In the genomic region with DNA sequence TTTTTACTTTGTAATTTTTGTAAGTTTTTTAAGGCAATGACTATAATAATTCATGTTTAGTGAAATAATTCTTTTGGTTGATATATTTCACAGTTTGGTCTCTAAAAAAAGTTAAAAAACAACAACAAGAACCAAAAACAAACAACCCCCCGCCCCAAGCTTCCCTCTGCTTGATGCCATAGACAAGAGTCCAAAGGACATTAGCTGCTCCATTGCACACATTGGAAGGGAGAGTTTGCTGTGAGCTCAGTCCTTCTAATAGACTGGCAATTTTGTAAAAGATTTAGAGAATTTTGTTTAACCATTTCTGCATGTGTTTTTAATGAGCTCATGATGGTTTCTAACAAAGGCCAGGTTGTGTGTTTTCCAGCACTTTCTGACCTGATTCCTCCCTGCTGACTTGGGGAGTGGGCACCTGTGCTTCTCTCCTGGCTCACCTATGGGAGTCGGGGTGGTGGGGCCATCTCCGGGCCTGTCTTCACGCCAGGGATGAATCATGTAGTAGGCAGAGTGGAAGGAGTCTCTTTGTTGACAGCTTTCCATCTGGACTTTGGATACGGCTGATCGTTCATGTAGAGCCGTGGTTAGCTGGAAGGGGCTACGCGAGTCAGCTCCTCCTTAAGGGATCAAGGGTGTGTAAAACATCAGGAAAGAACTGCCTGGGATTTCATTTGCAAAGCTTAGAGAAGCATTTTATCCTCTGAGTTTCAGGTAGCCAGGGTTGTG, we compare ENCODE assay signal across 16 cellular contexts. TPM values are rescaled to one million over a fixed set of nuclear protein-coding genes. Genes with fewer than 3 reads are reported as not detected.
DNase-seq lines count a peak whose midpoint lies in the region; ATAC-seq, FAIRE-seq and TF ChIP-seq lines count a peak whose summit lies in the region.
"Had no signal": no experiment of that assay in that cellular context is flagged by ENCODE, and none has a peak within 500 bp of the region (broad histone marks: within the 10 kb centered on the region; RNA-seq: fewer than 3 reads in every experiment).

No MANE protein-coding gene starts in this region.

- peak overlapping the region; percentile 74 for H3K4me2 ChIP-seq in A549
- H3K4me2 ChIP-seq in IMR-90 (ENCODE audit: low read depth, low read length): no peak overlapping the region
- no peak overlapping the region for H3K4me2 ChIP-seq in K562 (ENCODE audit: insufficient read depth, low read length)

- WGBS in A549 (ENCODE audit: missing lambda C conversion rate): 33% methylated on average over 9 of the region's 9 CpGs
- WGBS in IMR-90 (ENCODE audit: extremely low coverage in 2 of 2, insufficient read length in 1 of 2), 2 experiments: no CpG with 5 or more reads among the region's 9 CpGs
- 2% methylated on average over 9 of the region's 9 CpGs for WGBS in K562 (ENCODE audit: insufficient coverage, low coverage, missing lambda C conversion rate)

- no peaks in the 10 kb centered on the region for H4K20me1 ChIP-seq in IMR-90 (ENCODE audit: insufficient read depth, low read length)
- H4K20me1 ChIP-seq in K562 (replicated peaks; ENCODE audit: control insufficient read depth, insufficient read depth, low read length): no peaks in the 10 kb centered on the region

- CTCF ChIA-PET in A549 (lab: Yijun Ruan, JAX): interaction anchor here (0.9 to 2.1 kb wide), 4 partner anchors 9 to 208 kb away, joined by 3 to 8 read pairs (median 4); no protein-coding TSS in a partner anchor
- CTCF ChIA-PET in IMR-90 (lab: Yijun Ruan, JAX): interaction anchor here (0.6 to 0.7 kb wide), 2 partner anchors 15 to 352 kb away, joined by 3 read pairs; no protein-coding TSS in a partner anchor
- CTCF ChIA-PET in K562 (lab: Yijun Ruan, JAX; ENCODE audit: low intra/inter-chr PET ratio): no interaction called here

- TF ChIP-seq EP300 in A549 (IDR thresholded peaks at IDR 0.05) (no peak), K562 (IDR thresholded peaks at IDR 0.05; ENCODE audit: low read length) (no peak)

- H3K27ac ChIP-seq in A549 (peak overlapping the region; percentile 41 to 73; a peak in 4 of 6 replicates), IMR-90 (ENCODE audit: insufficient read depth, low read length) (no peak overlapping the region), K562 (ENCODE audit: extremely low read depth, low read depth, low read length) (no peak overlapping the region)
- H3K27ac ChIP-seq: pancreas, skin epidermis had no signal

- no peaks in the 10 kb centered on the region for H3K79me2 ChIP-seq in K562 (ENCODE audit: control insufficient read depth, insufficient read depth, low read length)

- no peak overlapping the region for H3K14ac ChIP-seq in IMR-90 (replicated peaks; ENCODE audit: low read depth, low read length)

- no peak overlapping the region for H2BK5ac ChIP-seq in IMR-90 (ENCODE audit: low read depth, low read length, poor library complexity, severe bottlenecking)

- no peak overlapping the region for H2BK15ac ChIP-seq in IMR-90 (ENCODE audit: low read depth, low read length)

- H3K9me1 ChIP-seq in IMR-90 (ENCODE audit: insufficient read depth, low read length) (0 out of 2 replicates have a peak, but pooled peaks cover 2% of the 10 kb centered on the region), K562 (ENCODE audit: control insufficient read depth, insufficient read depth, low read length) (no peaks in the 10 kb centered on the region)

- no peak overlapping the region for H2AK9ac ChIP-seq in IMR-90 (replicated peaks; ENCODE audit: low read depth, low read length, poor library complexity)

- H3K4ac ChIP-seq in IMR-90 (ENCODE audit: low read depth, low read length): no peak overlapping the region

- FAIRE-seq in A549 (lab: Jason Lieb, UNC) (peak; percentile 23), K562 (lab: Jason Lieb, UNC) (no peak)
- FAIRE-seq: pancreas had no signal

- H2BK20ac ChIP-seq in IMR-90 (ENCODE audit: low read depth, low read length): no peak overlapping the region

- H2AFZ ChIP-seq in IMR-90 (replicated peaks; ENCODE audit: low read length, poor library complexity): no peak overlapping the region
- no peak overlapping the region for H2AFZ ChIP-seq in K562 (ENCODE audit: low read depth, low read length)

- no peaks in the 10 kb centered on the region for H3K36me3 ChIP-seq in IMR-90 (ENCODE audit: control insufficient read depth, insufficient read depth, low read length)
- no peaks in the 10 kb centered on the region for H3K36me3 ChIP-seq in K562 (ENCODE audit: control insufficient read depth, insufficient read depth, low read length)
- H3K36me3 ChIP-seq: pancreas had no signal

- no peak for TF ChIP-seq POLR2A in A549 (IDR thresholded peaks at IDR 0.05; ENCODE audit: low read length)
- no peak for TF ChIP-seq POLR2A in IMR-90 (IDR thresholded peaks at IDR 0.05; ENCODE audit: low read depth, low read length)
- TF ChIP-seq POLR2A in K562 (conservative IDR thresholded peaks at IDR 0.05): no peak

- BruUV-seq in IMR-90 (replicated peaks; lab: Mats Ljungman, UMichigan): no TSS peak
- BruUV-seq in K562 (replicated peaks; lab: Mats Ljungman, UMichigan): no TSS peak

- no peak overlapping the region for H2AK5ac ChIP-seq in IMR-90 (ENCODE audit: low read depth, low read length)

- POLR2A ChIA-PET in A549 (lab: Yijun Ruan, JAX): interaction anchor here (0.5 to 1.5 kb wide), 3 partner anchors 13 to 19 kb away, joined by 3 to 4 read pairs (median 4); no protein-coding TSS in a partner anchor
- POLR2A ChIA-PET in IMR-90 (lab: Charles Lee; ENCODE audit: unreplicated experiment): no interaction called here
- POLR2A ChIA-PET in K562 (lab: Yijun Ruan, JAX): interaction anchor here (0.8 to 1.4 kb wide), 5 partner anchors 9 to 25 kb away, joined by 3 to 6 read pairs (median 4); no protein-coding TSS in a partner anchor

- ATAC-seq in A549 (peak; percentile 59 to 80; a peak in 5 of 6 replicates), IMR-90 (ENCODE audit: low read depth) (no peak), K562 (no peak), left colon (peak; percentile 91), GM21423 (IDR thresholded peaks at IDR 0.05; ENCODE audit: unreplicated experiment) (no peak), GM21528 (IDR thresholded peaks at IDR 0.05; ENCODE audit: low FRiP score, unreplicated experiment) (no peak), GM18867 (IDR thresholded peaks at IDR 0.05; ENCODE audit: unreplicated experiment) (no peak)

- H3K56ac ChIP-seq in IMR-90 (ENCODE audit: extremely low read depth, insufficient read depth, low read length): no peak overlapping the region

- H4K5ac ChIP-seq in IMR-90 (ENCODE audit: low read depth, low read length): no peak overlapping the region

- in situ Hi-C loops in IMR-90 (cut with MboI; ENCODE audit: low sequenced_read_pairs): loop anchor here (25.0 kb wide), 1 partner anchor 197 kb away; no protein-coding TSS in a partner anchor
- in situ Hi-C loops in K562 (cut with MboI): no loop called here

- H3K18ac ChIP-seq in IMR-90 (ENCODE audit: low read depth, low read length): no peak overlapping the region; the same call in 1 of the 2 replicates

- H3K4me3 ChIP-seq in A549 (no peak overlapping the region), IMR-90 (ENCODE audit: insufficient read depth, low read depth, low read length) (no peak overlapping the region), K562 (no peak overlapping the region)
- H3K4me3 ChIP-seq: pancreas, skin epidermis had no signal

- no peak overlapping the region for H4K91ac ChIP-seq in IMR-90 (ENCODE audit: insufficient read depth, low read depth, low read length)

- intact Hi-C loops in IMR-90 (cut with micrococcal nuclease) (no loop called here), K562 (cut with micrococcal nuclease) (no loop called here), left colon (cut with DNase I, micrococcal nuclease) (no loop called here)

- H4K8ac ChIP-seq in IMR-90 (ENCODE audit: low read depth in 2 of 2, low read length in 2 of 2): no peak overlapping the region

- H3K79me1 ChIP-seq in IMR-90 (ENCODE audit: low read depth in 1 of 2, low read length in 2 of 2): no peaks in the 10 kb centered on the region

- H3K9me3 ChIP-seq in A549 (no peaks in the 10 kb centered on the region), IMR-90 (ENCODE audit: control insufficient read depth, insufficient read depth, low read length) (no peaks in the 10 kb centered on the region), K562 (replicated peaks; ENCODE audit: control insufficient read depth, insufficient read depth, low read depth, low read length) (no peaks in the 10 kb centered on the region)
- H3K9me3 ChIP-seq: pancreas had no signal

- dilution Hi-C loops in IMR-90 (cut with HindIII; ENCODE audit: low sequenced_read_pairs, unreplicated experiment): no loop called here

- H3K4me1 ChIP-seq in A549: peaks cover 62% of the 10 kb centered on the region
- peaks cover 7% of the 10 kb centered on the region for H3K4me1 ChIP-seq in IMR-90 (ENCODE audit: control insufficient read depth, insufficient read depth, low read length)
- peaks cover 0 to 3% of the 10 kb centered on the region in 2 experiments; a peak in 1 of 5 replicates for H3K4me1 ChIP-seq in K562 (replicated peaks in 1 of 2; ENCODE audit: control insufficient read depth in 2 of 2, insufficient read depth in 2 of 2, low read length in 2 of 2)

- DNase-seq in A549 (ENCODE audit: low read depth in 1 of 2, low spot score in 1 of 2) (peak in 1 of 2 experiments; percentile 40), IMR-90 (peak; percentile 11), K562 (ENCODE audit: extremely low read depth in 1 of 4, low spot score in 3 of 4) (no peak), left colon (peak in 1 of 2 donors; percentile 21)
- DNase-seq in stimulated activated CD4-positive, alpha-beta T cell treated with anti-CD3 and anti-CD28 coated beads, Interleukin-2, amount 100 ng/mL, for 24 hours: no peak
- DNase-seq: activated CD4-positive, alpha-beta T cell treated with anti-CD3 and anti-CD28 coated beads for 1 hour; activated gamma-delta T cell; CD4-positive, alpha-beta T cell; left ventricle myocardium superior; NCI-H2171 treated with DMSO at 0.1 percent for 48 hours; pancreas; SHP77 had no signal

- H3K23ac ChIP-seq in IMR-90 (ENCODE audit: low read depth, low read length): no peak overlapping the region

- H3K27me3 ChIP-seq in IMR-90 (ENCODE audit: control insufficient read depth, insufficient read depth, low read length) (no peaks in the 10 kb centered on the region), K562 (ENCODE audit: control insufficient read depth in 2 of 2, insufficient read depth in 2 of 2, low read length in 2 of 2) (peaks cover 38 to 47% of the 10 kb centered on the region in 2 experiments)
- H3K27me3 ChIP-seq: pancreas had no signal

- no peak overlapping the region; the same call in 1 of the 2 replicates for H2BK120ac ChIP-seq in IMR-90 (ENCODE audit: low read depth, low read length)

- TF ChIP-seq CTCF in A549 (IDR thresholded peaks at IDR 0.05) (no peak), IMR-90 (conservative IDR thresholded peaks at IDR 0.05; ENCODE audit: low read depth, low read length) (no peak), K562 (IDR thresholded peaks at IDR 0.05 in 2 of 3, conservative IDR thresholded peaks at IDR 0.05 in 1 of 3; ENCODE audit: insufficient read depth in 2 of 3, low read depth in 1 of 3, low read length in 3 of 3) (no peak)

- no peak for TF ChIP-seq RAD21 in A549 (conservative IDR thresholded peaks at IDR 0.05 in 1 of 2, IDR thresholded peaks at IDR 0.05 in 1 of 2)
- no peak for TF ChIP-seq RAD21 in IMR-90 (IDR thresholded peaks at IDR 0.05; ENCODE audit: low read length)
- no peak for TF ChIP-seq RAD21 in K562 (CRISPR knock-in tag; conservative IDR thresholded peaks at IDR 0.05 in 1 of 2, IDR thresholded peaks at IDR 0.05 in 1 of 2)

- H3K9ac ChIP-seq in IMR-90 (ENCODE audit: low read depth, low read length) (no peak overlapping the region), K562 (ENCODE audit: insufficient read depth in 1 of 2, low read depth in 2 of 2, low read length in 2 of 2) (no peak overlapping the region)

RNA-seq across cellular contexts. Expression of a gene that starts 14.1 kb away (rescaled TPM):
- polyA plus RNA-seq in A549 (2011; rRNA removed): 9.1 and 9.9 TPM in 2 replicates
- 6.1 and 7.1 TPM in 2 replicates for polyA plus RNA-seq in A549 (2012; cell fraction: cytosol; rRNA removed)
- polyA plus RNA-seq in A549 (2012; cell fraction: nucleus; rRNA removed): 8.5 and 11.8 TPM in 2 replicates
- 9.3 to 10.0 TPM (median 9.7 TPM) in 3 replicates for polyA plus RNA-seq in A549 (2017; fragmentation: RNase III; extraction: RNeasy Plus Mini Kit Qiagen cat#74134 plus additional on column Dnase treatment)
- 8.5 and 8.8 TPM in 2 replicates for polyA minus RNA-seq in A549 (2011; rRNA and poly(A)+ RNA removed)
- 14.7 and 16.0 TPM in 2 replicates for total RNA-seq in IMR-90 (2012; rRNA removed)
- 10.0 and 10.3 TPM in 2 replicates for polyA plus RNA-seq in IMR-90 (2012; rRNA removed)
- polyA plus RNA-seq in IMR-90 (2012; cell fraction: cytosol; rRNA removed): 5.8 and 6.4 TPM in 2 replicates
- 15.5 and 19.3 TPM in 2 replicates for polyA plus RNA-seq in IMR-90 (2012; cell fraction: nucleus; rRNA removed; ENCODE audit: low replicate concordance)
- total RNA-seq in K562 (2011; cell fraction: chromatin; rRNA removed; ENCODE audit: low replicate concordance): 4.1 and 7.6 TPM in 2 replicates
- total RNA-seq in K562 (2011; cell fraction: nucleolus; rRNA removed): 3.3 and 4.6 TPM in 2 replicates
- 4.4 and 4.8 TPM in 2 replicates for total RNA-seq in K562 (2011; cell fraction: nucleoplasm; rRNA removed)
- 1.4 and 1.5 TPM in 2 replicates for total RNA-seq in K562 (2014; rRNA removed)
- 1.6 and 2.0 TPM in 2 replicates for total RNA-seq in K562 (2014; rRNA removed; fragmentation: Illumina TruSeq; extraction: Trizol)
- total RNA-seq in K562 (2015; rRNA removed; fragmentation: Illumina TruSeq; extraction: Trizol): 1.6 and 1.7 TPM in 2 replicates
- total RNA-seq in K562 (2021): 2.1 and 2.2 TPM in 2 replicates
- polyA plus RNA-seq in K562 (2011; rRNA removed): 2.6 TPM in 2 replicates
- polyA plus RNA-seq in K562 (2011; cell fraction: cytosol; rRNA removed): 1.6 and 1.8 TPM in 2 replicates
- 6.9 and 7.8 TPM in 2 replicates for polyA plus RNA-seq in K562 (2011; cell fraction: nucleus; rRNA removed)
- polyA plus RNA-seq in K562 (2012): 1.3 and 1.4 TPM in 2 replicates
- 1.6 TPM in 2 replicates for polyA plus RNA-seq in K562 (2014; fragmentation: Illumina TruSeq; extraction: Trizol)
- under 1 TPM; 0.13 to 0.24 TPM for polyA plus RNA-seq in K562 (2014; fragmentation: Nextera tagmentation; extraction: Ambion mirVana)
- polyA plus RNA-seq in K562 (2014; rRNA removed): 1.7 and 1.8 TPM in 2 replicates
- 3.7 and 4.1 TPM in 2 replicates for polyA minus RNA-seq in K562 (2011; rRNA and poly(A)+ RNA removed)
- polyA minus RNA-seq in K562 (2011; cell fraction: cytosol; rRNA and poly(A)+ RNA removed): 1.7 and 2.6 TPM in 2 replicates
- 2.6 and 4.3 TPM in 2 replicates for polyA minus RNA-seq in K562 (2011; cell fraction: nucleus; rRNA and poly(A)+ RNA removed)
- 10 to 100 TPM; 19.6 to 19.9 TPM for total RNA-seq in left colon

Comparison
In these comparisons a context has a peak if more than half of its experiments do, and no peak if none do; other contexts are left out.
1. ATAC-seq: peak in A549 (2 of 2) and left colon (single experiment); none in IMR-90 (single experiment), K562 (single experiment), GM21423 (single experiment), GM21528 (single experiment) and GM18867 (single experiment).
2. H3K27ac ChIP-seq: peak in A549 (2 of 2); none in IMR-90 (single experiment) and K562 (single experiment).